ENCODE assay signal across 31 cellular contexts in genomic region chr2:180158961-180159360, GRCh38.
"Had no signal": no experiment of that assay in that cellular context is flagged by ENCODE, and none has a peak within 500 bp of the region (broad histone marks: within the 10 kb centered on the region; RNA-seq: fewer than 3 reads in every experiment).

No MANE protein-coding gene starts in this region.

- DNase-seq: activated CD4-positive, alpha-beta T cell treated with anti-CD3 and anti-CD28 coated beads, Interleukin-2, amount 10 ng/mL, durations not matched to agents 24 days and 14 days; activated CD4-positive, alpha-beta T cell treated with anti-CD3 and anti-CD28 coated beads, Interleukin-2, amount 50 U/mL, for 4 hours; activated CD8-positive, alpha-beta T cell treated with anti-CD3 and anti-CD28 coated beads for 36 hours; activated effector memory CD4-positive, alpha-beta T cell treated with anti-CD3 and anti-CD28 coated beads, Interleukin-2, amount 50 U/mL, for 16 hours; activated naive CD4-positive, alpha-beta T cell; activated naive CD4-positive, alpha-beta T cell treated with anti-CD3 and anti-CD28 coated beads, Interleukin-2, amount 50 U/mL, for 16 hours; activated naive CD8-positive, alpha-beta T cell treated with anti-CD3 and anti-CD28 coated beads for 36 hours; activated T-cell treated with anti-CD3 and anti-CD28 coated beads, Interleukin-2, amount 50 U/mL, for 1 hour; activated T-cell treated with anti-CD3 and anti-CD28 coated beads, Interleukin-2, amount 50 U/mL, for 72 hours; body of pancreas; Kasumi-1; KG1; MG63; NCI-H1048; NCI-H1105 treated with DMSO at 0.1 percent for 48 hours; NCI-H1436; NCI-H1694; NCI-H1930; NCI-H2081 treated with DMSO at 0.1 percent for 48 hours; NCI-H345; NCI-H524 treated with DMSO at 0.1 percent for 48 hours; NK-92 treated with Interleukin-12 subunit alpha and Interleukin-12 subunit beta, amount 100 ng/mL, for 24 hours; PC-3; Peyer's patch; SIG-M5 had no signal

- H3K36me3 ChIP-seq: breast epithelium, MG63, Peyer's patch had no signal

- ATAC-seq: activated CD8-positive, alpha-beta T cell treated with anti-CD3 and anti-CD28 coated beads for 36 hours; activated T-cell treated with anti-CD3 and anti-CD28 coated beads, Interleukin-2, amount 50 U/mL, for 72 hours; activated T-helper 17 cell treated with anti-CD3 and anti-CD28 coated beads, Interleukin-2, amount 50 U/mL, for 72 hours; body of pancreas; PC-3; Right ventricle myocardium inferior had no signal

- H3K4me3 ChIP-seq: body of pancreas, breast epithelium, MG63, Peyer's patch had no signal

- FAIRE-seq: astrocyte, TTC549 had no signal

- H3K9me3 ChIP-seq: body of pancreas, breast epithelium, MG63, Peyer's patch had no signal

- H3K27ac ChIP-seq: body of pancreas, breast epithelium, Peyer's patch, RWPE1 had no signal
